ENCODE assay signal across 1 cellular context in genomic region chr21:14382835-14383595, GRCh38.
TF ChIP-seq lines count a peak whose summit lies in the region.

HSPA13 (minus strand) TSS chr21:14383146; CDS start chr21:14383119, 27 bp downstream.

TF ChIP-seq in K562, 482 proteins besides CTCF, POLR2A, EP300 and RAD21 (continued from another document):
- TF ChIP-seq RFX1 (IDR thresholded peaks at IDR 0.05): no peak
- peak; percentile 60 for TF ChIP-seq ZNF589 (CRISPR knock-in tag; IDR thresholded peaks at IDR 0.05; ENCODE audit: low read depth)
- peak; percentile 19; the same call in 1 of the 2 replicates for TF ChIP-seq MAX (CRISPR knock-in tag; IDR thresholded peaks at IDR 0.05)
- no peak for TF ChIP-seq E2F5 (CRISPR knock-in tag; IDR thresholded peaks at IDR 0.05)
- 0 out of 2 replicates have a peak, but pooled peaks have one; percentile 82 for TF ChIP-seq HDAC2 (IDR thresholded peaks at IDR 0.05)
TF ChIP-seq in K562: peak in this region for 112.
